ENCODE assay signal across 25 cellular contexts in genomic region chr9:27870404-27870803, GRCh38.
DNase-seq lines count a peak whose midpoint lies in the region; ATAC-seq and TF ChIP-seq lines count a peak whose summit lies in the region.
"Had no signal": no experiment of that assay in that cellular context is flagged by ENCODE, and none has a peak within 500 bp of the region (broad histone marks: within the 10 kb centered on the region; RNA-seq: fewer than 3 reads in every experiment).

No MANE protein-coding gene starts in this region.

- H3K23ac ChIP-seq in mesendoderm (ENCODE audit: low read length) = no peak overlapping the region

- H3K27me3 ChIP-seq in endodermal cell (ENCODE audit: control insufficient read depth, insufficient read depth, low read length, poor library complexity, severe bottlenecking) = no peaks in the 10 kb centered on the region
- no peaks in the 10 kb centered on the region for H3K27me3 ChIP-seq in mesendoderm (ENCODE audit: insufficient read depth, low read length, poor library complexity)
- H3K27me3 ChIP-seq: esophagus muscularis mucosa, thyroid gland had no signal

- H3K36me3 ChIP-seq in endodermal cell (ENCODE audit: control insufficient read depth, insufficient read depth, low read length) = no peaks in the 10 kb centered on the region
- H3K36me3 ChIP-seq in mesendoderm (ENCODE audit: control insufficient read depth, insufficient read depth, low read length) = no peaks in the 10 kb centered on the region
- H3K36me3 ChIP-seq: esophagus muscularis mucosa, prostate gland, thyroid gland had no signal

- no peak overlapping the region for H3K4me2 ChIP-seq in mesendoderm (ENCODE audit: low read length)
- H3K4me2 ChIP-seq: KMS-11, smooth muscle cell had no signal

- no peaks in the 10 kb centered on the region for H3K79me2 ChIP-seq in mesendoderm (ENCODE audit: control insufficient read depth, insufficient read depth, low read length)

- DNase-seq in Daoy (ENCODE audit: low read depth) (peak; percentile 4), NB4 (ENCODE audit: low read depth) (peak; percentile 30), endodermal cell (no peak), mesendoderm (no peak), midbrain (lab: John Stamatoyannopoulos, UW) (no peak), DMS 273 treated with DMSO at 0.1 percent for 48 hours (lab: John Stamatoyannopoulos, UW) (no peak)
- DNase-seq in activated CD8-positive, alpha-beta memory T cell treated with anti-CD3 and anti-CD28 coated beads, Interleukin-2, amount 50 U/mL, for 48 hours = no peak
- DNase-seq: activated CD4-positive, alpha-beta memory T cell treated with anti-CD3 and anti-CD28 coated beads for 36 hours; amniotic stem cell; CD4-positive, CD25-positive, alpha-beta regulatory T cell; DMS153; H7; mucosa of descending colon; stimulated activated CD4-positive, alpha-beta T cell treated with anti-CD3 and anti-CD28 coated beads, Interleukin-4, amount 100 ng/mL, for 1 hour; stimulated activated naive CD8-positive, alpha-beta T cell treated with anti-CD3 and anti-CD28 coated beads, Interleukin-15, Interleukin-2, amounts not matched to agents 100 U/mL and 50 U/mL, for 24 hours; T-helper 2 cell; thyroid gland had no signal

- TF ChIP-seq CTCF in NB4 (IDR thresholded peaks at IDR 0.05; ENCODE audit: low read depth, low read length) (no peak), endodermal cell (conservative IDR thresholded peaks at IDR 0.05) (no peak)

- H3K4me3 Mint-ChIP-seq in endodermal cell = no peak overlapping the region
- H3K4me3 Mint-ChIP-seq: activated CD4-positive, alpha-beta memory T cell treated with anti-CD3 and anti-CD28 coated beads for 36 hours; CD4-positive, CD25-positive, alpha-beta regulatory T cell; central memory CD8-positive, alpha-beta T cell; neural crest cell; WTC11 had no signal

- WGBS in endodermal cell (ENCODE audit: insufficient coverage in 1 of 2, insufficient read length in 1 of 2), 2 experiments = 86 to 93% methylated on average over 4 to 5 of the region's 5 CpGs
- WGBS in mesendoderm (ENCODE audit: extremely low coverage, insufficient coverage, low lambda C conversion rate) = no CpG with 5 or more reads among the region's 5 CpGs

- H3K27ac ChIP-seq in endodermal cell (ENCODE audit: low read depth, low read length) = no peak overlapping the region
- no peak overlapping the region for H3K27ac ChIP-seq in mesendoderm (ENCODE audit: low read depth, low read length)
- H3K27ac ChIP-seq: esophagus muscularis mucosa, KMS-11, prostate gland, thyroid gland had no signal

- peak overlapping the region; percentile 87 for H2BK5ac ChIP-seq in mesendoderm (ENCODE audit: low read length)

- no peak for TF ChIP-seq POLR2A in NB4 (IDR thresholded peaks at IDR 0.05; ENCODE audit: extremely low read depth, insufficient read length)

- no peak overlapping the region for H3K27ac Mint-ChIP-seq in endodermal cell
- H3K27ac Mint-ChIP-seq: activated CD4-positive, alpha-beta memory T cell treated with anti-CD3 and anti-CD28 coated beads for 36 hours; CD4-positive, CD25-positive, alpha-beta regulatory T cell; WTC11 had no signal

- H3K9ac ChIP-seq in endodermal cell (ENCODE audit: extremely low read depth, low read length, poor library complexity, severe bottlenecking) = no peak overlapping the region
- no peak overlapping the region for H3K9ac ChIP-seq in mesendoderm (ENCODE audit: low read length)
- H3K9ac ChIP-seq: KMS-11 had no signal

- H3K18ac ChIP-seq in mesendoderm (ENCODE audit: low read length) = peak overlapping the region; percentile 80

- H3K4me3 ChIP-seq in NB4 (ENCODE audit: low read depth, low read length) (no peak overlapping the region), endodermal cell (ENCODE audit: low read length) (peak overlapping the region; percentile 9), mesendoderm (ENCODE audit: low read length) (no peak overlapping the region)
- H3K4me3 ChIP-seq: esophagus muscularis mucosa, mucosa of descending colon, prostate gland, smooth muscle cell, thyroid gland had no signal

- no peak overlapping the region for H4K5ac ChIP-seq in mesendoderm (ENCODE audit: low read length)

- ATAC-seq in HG03097 (IDR thresholded peaks at IDR 0.05; ENCODE audit: low FRiP score, unreplicated experiment) = no peak
- ATAC-seq: mucosa of descending colon; stimulated activated naive CD8-positive, alpha-beta T cell treated with anti-CD3 and anti-CD28 coated beads, Interleukin-15, Interleukin-2, amounts not matched to agents 100 U/mL and 50 U/mL, for 24 hours; WTC11 had no signal

- H2AK5ac ChIP-seq in mesendoderm (ENCODE audit: low read length) = no peak overlapping the region

- H3K56ac ChIP-seq in mesendoderm (ENCODE audit: low read length) = peak overlapping the region; percentile 12

- H3K4me1 ChIP-seq in endodermal cell (ENCODE audit: control insufficient read depth, insufficient read depth, low read length) (no peaks in the 10 kb centered on the region), mesendoderm (ENCODE audit: control insufficient read depth, low read depth, low read length) (peaks cover 5% of the 10 kb centered on the region)
- H3K4me1 ChIP-seq: prostate gland, thyroid gland had no signal

- H3K4ac ChIP-seq in mesendoderm (ENCODE audit: low read depth, low read length) = no peak overlapping the region

- peaks cover 15% of the 10 kb centered on the region for H3K4me1 Mint-ChIP-seq in endodermal cell
- H3K4me1 Mint-ChIP-seq: CD4-positive, CD25-positive, alpha-beta regulatory T cell; central memory CD8-positive, alpha-beta T cell had no signal

- peak overlapping the region; percentile 41 for H2BK15ac ChIP-seq in mesendoderm (replicated peaks; ENCODE audit: low read depth)

- peaks cover 4% of the 10 kb centered on the region for H3K27me3 Mint-ChIP-seq in endodermal cell (ENCODE audit: insufficient read depth)
- H3K27me3 Mint-ChIP-seq: activated CD4-positive, alpha-beta memory T cell treated with anti-CD3 and anti-CD28 coated beads for 36 hours; CD4-positive, CD25-positive, alpha-beta regulatory T cell; central memory CD8-positive, alpha-beta T cell had no signal

- peaks cover 30% of the 10 kb centered on the region for H3K9me3 Mint-ChIP-seq in endodermal cell
- H3K9me3 Mint-ChIP-seq: activated CD4-positive, alpha-beta memory T cell treated with anti-CD3 and anti-CD28 coated beads for 36 hours; CD4-positive, CD25-positive, alpha-beta regulatory T cell had no signal

- H2BK120ac ChIP-seq in mesendoderm (ENCODE audit: low read depth, low read length) = no peak overlapping the region

- peaks cover 29% of the 10 kb centered on the region for H3K9me3 ChIP-seq in endodermal cell (ENCODE audit: control insufficient read depth, low read length)
- H3K9me3 ChIP-seq: esophagus muscularis mucosa, mucosa of descending colon, prostate gland, thyroid gland had no signal

- H3K36me3 Mint-ChIP-seq in endodermal cell (ENCODE audit: low read depth) = peaks cover 5% of the 10 kb centered on the region
- H3K36me3 Mint-ChIP-seq: activated CD4-positive, alpha-beta memory T cell treated with anti-CD3 and anti-CD28 coated beads for 36 hours; CD4-positive, CD25-positive, alpha-beta regulatory T cell had no signal

- no peaks in the 10 kb centered on the region for H3K79me1 ChIP-seq in mesendoderm (ENCODE audit: low read length)

- no peak overlapping the region for H4K8ac ChIP-seq in mesendoderm (ENCODE audit: low read depth, low read length)

Comparison
In these comparisons a context has a peak if more than half of its experiments do, and no peak if none do; other contexts are left out.
1. DNase-seq: peak in Daoy (single experiment) and NB4 (single experiment); none in endodermal cell (single experiment), mesendoderm (single experiment), activated CD8-positive, alpha-beta memory T cell treated with anti-CD3 and anti-CD28 coated beads, Interleukin-2, amount 50 U/mL, for 48 hours (single experiment), midbrain (single experiment) and DMS 273 treated with DMSO at 0.1 percent for 48 hours (single experiment).